ENCODE assay signal across 9 cellular contexts in the genomic region with DNA sequence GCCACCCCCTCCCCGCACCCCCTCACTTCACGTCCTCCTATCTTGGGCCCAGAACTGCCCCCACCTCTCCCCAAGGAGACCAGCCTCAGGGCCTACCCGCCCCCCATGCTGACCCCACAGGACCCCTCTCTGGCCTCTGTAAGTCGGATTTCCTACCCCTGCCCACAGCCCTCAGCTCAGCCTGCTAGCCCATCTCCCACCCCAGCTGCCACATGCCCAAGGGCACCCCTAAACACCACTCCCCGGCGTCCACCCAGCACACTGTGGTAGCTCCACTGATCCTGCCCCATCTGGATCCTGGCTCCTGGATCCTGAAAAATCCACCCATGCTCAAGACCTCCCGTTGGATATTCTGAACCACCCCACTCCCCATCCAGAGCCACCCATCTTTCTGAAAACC. TPM values are rescaled to one million over a fixed set of nuclear protein-coding genes. Genes with fewer than 3 reads are reported as not detected.
DNase-seq lines count a peak whose midpoint lies in the region; ATAC-seq and TF ChIP-seq lines count a peak whose summit lies in the region.
"Had no signal": no experiment of that assay in that cellular context is flagged by ENCODE, and none has a peak within 500 bp of the region (broad histone marks: within the 10 kb centered on the region; RNA-seq: fewer than 3 reads in every experiment).

No MANE protein-coding gene starts in this region.

- DNase-seq in activated naive CD4-positive, alpha-beta T cell treated with anti-CD3 and anti-CD28 coated beads, Interleukin-2, amount 50 U/mL, for 72 hours (ENCODE audit: low spot score in 2 of 2): no peak
- DNase-seq in ascending aorta (ENCODE audit: low spot score in 2 of 2): no peak
- no peak for DNase-seq in memory B cell (ENCODE audit: low spot score in 2 of 2)
- no peak for DNase-seq in type B pancreatic cell (ENCODE audit: extremely low spot score, unreplicated experiment)
- no peak for DNase-seq in RPMI8226
- DNase-seq in GF-D8 (lab: John Stamatoyannopoulos, UW): no peak

- H3K4me1 ChIP-seq in ascending aorta: peaks cover 3 to 9% of the 10 kb centered on the region in 2 donors

- no peaks in the 10 kb centered on the region for H3K9me3 ChIP-seq in ascending aorta

- peaks cover 23% of the 10 kb centered on the region for H3K4me1 Mint-ChIP-seq in activated naive CD4-positive, alpha-beta T cell treated with anti-CD3 and anti-CD28 coated beads, Interleukin-2, amount 50 U/mL, for 24 hours
- H3K4me1 Mint-ChIP-seq in memory B cell (peaks cover 10% of the 10 kb centered on the region), type B pancreatic cell (ENCODE audit: unreplicated experiment) (peaks cover 16% of the 10 kb centered on the region)

- no peaks in the 10 kb centered on the region for H3K36me3 ChIP-seq in ascending aorta

- no peaks in the 10 kb centered on the region for H3K9me3 Mint-ChIP-seq in activated naive CD4-positive, alpha-beta T cell treated with anti-CD3 and anti-CD28 coated beads, Interleukin-2, amount 50 U/mL, for 24 hours
- no peaks in the 10 kb centered on the region for H3K9me3 Mint-ChIP-seq in activated naive CD4-positive, alpha-beta T cell treated with anti-CD3 and anti-CD28 coated beads, Interleukin-2, amount 50 U/mL, for 72 hours
- no peaks in the 10 kb centered on the region for H3K9me3 Mint-ChIP-seq in memory B cell
- H3K9me3 Mint-ChIP-seq in type B pancreatic cell: no peaks in the 10 kb centered on the region

- no peaks in the 10 kb centered on the region for H3K36me3 Mint-ChIP-seq in activated naive CD4-positive, alpha-beta T cell treated with anti-CD3 and anti-CD28 coated beads, Interleukin-2, amount 50 U/mL, for 24 hours
- no peaks in the 10 kb centered on the region for H3K36me3 Mint-ChIP-seq in activated naive CD4-positive, alpha-beta T cell treated with anti-CD3 and anti-CD28 coated beads, Interleukin-2, amount 50 U/mL, for 72 hours
- H3K36me3 Mint-ChIP-seq in memory B cell: no peaks in the 10 kb centered on the region
- H3K36me3 Mint-ChIP-seq in type B pancreatic cell: no peaks in the 10 kb centered on the region

- no peak overlapping the region for H3K27ac Mint-ChIP-seq in activated naive CD4-positive, alpha-beta T cell treated with anti-CD3 and anti-CD28 coated beads, Interleukin-2, amount 50 U/mL, for 24 hours
- peak overlapping the region in 1 of 2 donors; percentile 46 for H3K27ac Mint-ChIP-seq in activated naive CD4-positive, alpha-beta T cell treated with anti-CD3 and anti-CD28 coated beads, Interleukin-2, amount 50 U/mL, for 72 hours
- peak overlapping the region; percentile 43 for H3K27ac Mint-ChIP-seq in memory B cell
- H3K27ac Mint-ChIP-seq in type B pancreatic cell: peak overlapping the region; percentile 55

- ATAC-seq in activated naive CD4-positive, alpha-beta T cell treated with anti-CD3 and anti-CD28 coated beads, Interleukin-2, amount 50 U/mL, for 72 hours: no peak
- ATAC-seq in memory B cell (ENCODE audit: low read depth) (no peak), HG03135 (IDR thresholded peaks at IDR 0.05; ENCODE audit: unreplicated experiment) (no peak)

- no peaks in the 10 kb centered on the region for H3K27me3 ChIP-seq in ascending aorta

- TF ChIP-seq CTCF in ascending aorta (IDR thresholded peaks at IDR 0.05) (no peak), type B pancreatic cell (conservative IDR thresholded peaks at IDR 0.05) (no peak)

- peak overlapping the region; percentile 69 to 98 for H3K4me3 ChIP-seq in ascending aorta

- H3K4me3 Mint-ChIP-seq in activated naive CD4-positive, alpha-beta T cell treated with anti-CD3 and anti-CD28 coated beads, Interleukin-2, amount 50 U/mL, for 24 hours: peak overlapping the region; percentile 79
- H3K4me3 Mint-ChIP-seq in memory B cell (peak overlapping the region; percentile 83), type B pancreatic cell (peak overlapping the region; percentile 86)

- H3K27ac ChIP-seq in ascending aorta: no peak overlapping the region

- intact Hi-C loops in ascending aorta (cut with DNase I): no loop called here

- peaks cover 1% of the 10 kb centered on the region for H3K27me3 Mint-ChIP-seq in activated naive CD4-positive, alpha-beta T cell treated with anti-CD3 and anti-CD28 coated beads, Interleukin-2, amount 50 U/mL, for 24 hours
- no peaks in the 10 kb centered on the region for H3K27me3 Mint-ChIP-seq in memory B cell
- peaks cover 27% of the 10 kb centered on the region for H3K27me3 Mint-ChIP-seq in type B pancreatic cell

RNA-seq across cellular contexts. Expression of gene EVI5L, which starts 0.8 kb away (rescaled TPM):
- 1 to 10 TPM; 4.6 to 7.8 TPM for total RNA-seq in activated naive CD4-positive, alpha-beta T cell treated with anti-CD3 and anti-CD28 coated beads, Interleukin-2, amount 50 U/mL, for 72 hours
- total RNA-seq in ascending aorta (27.7 TPM), type B pancreatic cell (ENCODE audit: low replicate concordance) (11.7 and 19.0 TPM in 2 replicates)

RNA-seq across cellular contexts. Expression of gene PRR36, which starts 43.4 kb away (rescaled TPM):
- total RNA-seq in activated naive CD4-positive, alpha-beta T cell treated with anti-CD3 and anti-CD28 coated beads, Interleukin-2, amount 50 U/mL, for 72 hours: under 1 TPM; 0.20 to 0.97 TPM
- total RNA-seq in ascending aorta (not detected), type B pancreatic cell (ENCODE audit: low replicate concordance) (8.5 and 10.9 TPM in 2 replicates)
- total RNA-seq: dermis microvascular lymphatic vessel endothelial cell had no signal

RNA-seq across cellular contexts. Expression of gene LRRC8E, which starts 57.5 kb away (rescaled TPM):
- not detected for total RNA-seq in activated naive CD4-positive, alpha-beta T cell treated with anti-CD3 and anti-CD28 coated beads, Interleukin-2, amount 50 U/mL, for 72 hours
- total RNA-seq in ascending aorta (not detected), type B pancreatic cell (ENCODE audit: low replicate concordance) (4.3 and 7.4 TPM in 2 replicates)
